ENCODE assay signal across 12 cellular contexts in the genomic region with DNA sequence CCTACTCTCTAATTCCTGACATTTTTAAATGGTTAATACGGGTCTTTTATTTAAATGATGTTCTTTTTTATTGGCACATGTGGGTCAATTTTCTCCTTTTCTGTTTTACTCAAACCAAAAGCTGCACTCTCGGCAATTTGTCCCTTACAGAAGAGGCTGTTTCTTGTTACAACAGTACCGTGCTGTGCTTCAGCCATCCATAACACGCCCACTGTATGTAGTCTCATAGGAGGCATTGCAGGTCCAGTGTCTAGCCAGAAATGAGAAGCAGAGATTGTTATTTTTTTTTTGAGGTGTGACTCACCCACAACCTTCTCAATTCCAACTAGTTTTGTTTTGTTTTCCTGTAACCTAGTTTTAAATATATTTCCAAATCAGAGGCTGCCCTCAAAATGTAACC.
DNase-seq lines count a peak whose midpoint lies in the region; TF ChIP-seq lines count a peak whose summit lies in the region.
"Had no signal": no experiment of that assay in that cellular context is flagged by ENCODE, and none has a peak within 500 bp of the region (broad histone marks: within the 10 kb centered on the region; RNA-seq: fewer than 3 reads in every experiment).

No MANE protein-coding gene starts in this region.

- H3K27me3 ChIP-seq in SK-N-SH (ENCODE audit: insufficient read depth) = no peaks in the 10 kb centered on the region; the same call in 1 of the 2 replicates
- peaks cover 3% of the 10 kb centered on the region for H3K27me3 ChIP-seq in ascending aorta

- 2% methylated on average over 4 of the region's 4 CpGs for WGBS in SK-N-SH (ENCODE audit: low lambda C conversion rate)

- POLR2A ChIA-PET in SK-N-SH (lab: Yijun Ruan, JAX) = no interaction called here

- peak overlapping the region; percentile 43; the same call in 1 of the 2 replicates for H3K4me2 ChIP-seq in SK-N-SH

- no peaks in the 10 kb centered on the region for H4K20me1 ChIP-seq in SK-N-SH (ENCODE audit: insufficient read depth)

- H3K4me1 ChIP-seq in SK-N-SH (ENCODE audit: control insufficient read depth in 1 of 2, insufficient read depth in 2 of 2, low read depth in 1 of 2, low read length in 1 of 2) (peaks cover 0 to 25% of the 10 kb centered on the region in 2 experiments; a peak in 2 of 4 replicates), ascending aorta (no peaks in the 10 kb centered on the region)

- H3K4me3 ChIP-seq in SK-N-SH (ENCODE audit: low read depth in 2 of 2, low read length in 1 of 2) = peak overlapping the region in 1 of 2 experiments; percentile 20; a peak in 1 of 4 replicates
- no peak overlapping the region for H3K4me3 ChIP-seq in fibroblast of villous mesenchyme (ENCODE audit: low read depth, low read length)
- H3K4me3 ChIP-seq in ascending aorta = no peak overlapping the region
- H3K4me3 ChIP-seq: GM12878 had no signal

- TF ChIP-seq CTCF in SK-N-SH (IDR thresholded peaks at IDR 0.05) = no peak
- no peak for TF ChIP-seq CTCF in fibroblast of villous mesenchyme (IDR thresholded peaks at IDR 0.05; ENCODE audit: insufficient read depth, low read depth, low read length)
- TF ChIP-seq CTCF in ascending aorta (IDR thresholded peaks at IDR 0.05) = no peak

- H3K36me3 ChIP-seq in SK-N-SH (replicated peaks in 1 of 2; ENCODE audit: control insufficient read depth in 1 of 2, insufficient read depth in 2 of 2, low read length in 1 of 2) (no peaks in the 10 kb centered on the region), ascending aorta (no peaks in the 10 kb centered on the region)

- H3F3A ChIP-seq in SK-N-SH (replicated peaks; ENCODE audit: insufficient read depth) = no peaks in the 10 kb centered on the region

- intact Hi-C loops in ascending aorta (cut with DNase I) = no loop called here

- H3K27ac ChIP-seq in SK-N-SH (ENCODE audit: low read depth in 2 of 2, low read length in 1 of 2) = no peak overlapping the region
- H3K27ac ChIP-seq in ascending aorta = no peak overlapping the region

- CTCF ChIA-PET in SK-N-SH (lab: Yijun Ruan, JAX) = interaction anchor here (1.2 kb wide), 2 partner anchors 14 to 737 kb away, joined by 5 read pairs; no protein-coding TSS in a partner anchor

- H2AFZ ChIP-seq in SK-N-SH (ENCODE audit: low read depth) = no peak overlapping the region

- TF ChIP-seq EP300 in SK-N-SH (IDR thresholded peaks at IDR 0.05; ENCODE audit: borderline replicate concordance in 1 of 2, low read depth in 1 of 2, low read length in 1 of 2) = no peak

- TF ChIP-seq RAD21 in SK-N-SH (IDR thresholded peaks at IDR 0.05; ENCODE audit: low read length) = no peak

- no peaks in the 10 kb centered on the region for H3K9me2 ChIP-seq in SK-N-SH

- H3K79me2 ChIP-seq in SK-N-SH (ENCODE audit: insufficient read depth) = no peaks in the 10 kb centered on the region

- no peaks in the 10 kb centered on the region for H3K9me3 ChIP-seq in SK-N-SH
- H3K9me3 ChIP-seq in ascending aorta = no peaks in the 10 kb centered on the region

- no peak overlapping the region for H3K9ac ChIP-seq in SK-N-SH

- DNase-seq in EL (peak; percentile 31), SK-N-SH (no peak), fibroblast of villous mesenchyme (ENCODE audit: low read depth) (peak; percentile 72), stromal cell of bone marrow (ENCODE audit: low read depth) (peak; percentile 67), DMS79 (lab: John Stamatoyannopoulos, UW) (no peak), amygdala (lab: John Stamatoyannopoulos, UW) (no peak), NCI-H1694 (lab: John Stamatoyannopoulos, UW) (no peak), ascending aorta (ENCODE audit: low spot score in 2 of 2) (no peak)
- DNase-seq: cerebellar nuclear complex, NCI-H226, nephron progenitor cell had no signal

TF ChIP-seq in SK-N-SH, 30 proteins besides CTCF, POLR2A, EP300 and RAD21:
- TF ChIP-seq, protein P1, sequence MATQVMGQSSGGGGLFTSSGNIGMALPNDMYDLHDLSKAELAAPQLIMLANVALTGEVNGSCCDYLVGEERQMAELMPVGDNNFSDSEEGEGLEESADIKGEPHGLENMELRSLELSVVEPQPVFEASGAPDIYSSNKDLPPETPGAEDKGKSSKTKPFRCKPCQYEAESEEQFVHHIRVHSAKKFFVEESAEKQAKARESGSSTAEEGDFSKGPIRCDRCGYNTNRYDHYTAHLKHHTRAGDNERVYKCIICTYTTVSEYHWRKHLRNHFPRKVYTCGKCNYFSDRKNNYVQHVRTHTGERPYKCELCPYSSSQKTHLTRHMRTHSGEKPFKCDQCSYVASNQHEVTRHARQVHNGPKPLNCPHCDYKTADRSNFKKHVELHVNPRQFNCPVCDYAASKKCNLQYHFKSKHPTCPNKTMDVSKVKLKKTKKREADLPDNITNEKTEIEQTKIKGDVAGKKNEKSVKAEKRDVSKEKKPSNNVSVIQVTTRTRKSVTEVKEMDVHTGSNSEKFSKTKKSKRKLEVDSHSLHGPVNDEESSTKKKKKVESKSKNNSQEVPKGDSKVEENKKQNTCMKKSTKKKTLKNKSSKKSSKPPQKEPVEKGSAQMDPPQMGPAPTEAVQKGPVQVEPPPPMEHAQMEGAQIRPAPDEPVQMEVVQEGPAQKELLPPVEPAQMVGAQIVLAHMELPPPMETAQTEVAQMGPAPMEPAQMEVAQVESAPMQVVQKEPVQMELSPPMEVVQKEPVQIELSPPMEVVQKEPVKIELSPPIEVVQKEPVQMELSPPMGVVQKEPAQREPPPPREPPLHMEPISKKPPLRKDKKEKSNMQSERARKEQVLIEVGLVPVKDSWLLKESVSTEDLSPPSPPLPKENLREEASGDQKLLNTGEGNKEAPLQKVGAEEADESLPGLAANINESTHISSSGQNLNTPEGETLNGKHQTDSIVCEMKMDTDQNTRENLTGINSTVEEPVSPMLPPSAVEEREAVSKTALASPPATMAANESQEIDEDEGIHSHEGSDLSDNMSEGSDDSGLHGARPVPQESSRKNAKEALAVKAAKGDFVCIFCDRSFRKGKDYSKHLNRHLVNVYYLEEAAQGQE (IDR thresholded peaks at IDR 0.05; ENCODE audit: low read depth, low read length) = no peak
- no peak for TF ChIP-seq CHD2 (IDR thresholded peaks at IDR 0.05; ENCODE audit: low read length, partially characterized antibody)
- TF ChIP-seq TCF12 (IDR thresholded peaks at IDR 0.05) = no peak
- no peak for TF ChIP-seq MEF2A (IDR thresholded peaks at IDR 0.05; ENCODE audit: borderline replicate concordance, low read depth)
- TF ChIP-seq NRF1 (IDR thresholded peaks at IDR 0.05; ENCODE audit: low read depth, low read length) = no peak
- TF ChIP-seq, protein P2, sequence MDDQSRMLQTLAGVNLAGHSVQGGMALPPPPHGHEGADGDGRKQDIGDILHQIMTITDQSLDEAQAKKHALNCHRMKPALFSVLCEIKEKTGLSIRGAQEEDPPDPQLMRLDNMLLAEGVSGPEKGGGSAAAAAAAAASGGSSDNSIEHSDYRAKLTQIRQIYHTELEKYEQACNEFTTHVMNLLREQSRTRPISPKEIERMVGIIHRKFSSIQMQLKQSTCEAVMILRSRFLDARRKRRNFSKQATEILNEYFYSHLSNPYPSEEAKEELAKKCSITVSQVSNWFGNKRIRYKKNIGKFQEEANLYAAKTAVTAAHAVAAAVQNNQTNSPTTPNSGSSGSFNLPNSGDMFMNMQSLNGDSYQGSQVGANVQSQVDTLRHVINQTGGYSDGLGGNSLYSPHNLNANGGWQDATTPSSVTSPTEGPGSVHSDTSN (IDR thresholded peaks at IDR 0.05) = no peak
- TF ChIP-seq GABPA (IDR thresholded peaks at IDR 0.05; ENCODE audit: low read depth) = no peak
- TF ChIP-seq FOXM1 (IDR thresholded peaks at IDR 0.05; ENCODE audit: low read depth) = no peak
- TF ChIP-seq, protein P3, sequence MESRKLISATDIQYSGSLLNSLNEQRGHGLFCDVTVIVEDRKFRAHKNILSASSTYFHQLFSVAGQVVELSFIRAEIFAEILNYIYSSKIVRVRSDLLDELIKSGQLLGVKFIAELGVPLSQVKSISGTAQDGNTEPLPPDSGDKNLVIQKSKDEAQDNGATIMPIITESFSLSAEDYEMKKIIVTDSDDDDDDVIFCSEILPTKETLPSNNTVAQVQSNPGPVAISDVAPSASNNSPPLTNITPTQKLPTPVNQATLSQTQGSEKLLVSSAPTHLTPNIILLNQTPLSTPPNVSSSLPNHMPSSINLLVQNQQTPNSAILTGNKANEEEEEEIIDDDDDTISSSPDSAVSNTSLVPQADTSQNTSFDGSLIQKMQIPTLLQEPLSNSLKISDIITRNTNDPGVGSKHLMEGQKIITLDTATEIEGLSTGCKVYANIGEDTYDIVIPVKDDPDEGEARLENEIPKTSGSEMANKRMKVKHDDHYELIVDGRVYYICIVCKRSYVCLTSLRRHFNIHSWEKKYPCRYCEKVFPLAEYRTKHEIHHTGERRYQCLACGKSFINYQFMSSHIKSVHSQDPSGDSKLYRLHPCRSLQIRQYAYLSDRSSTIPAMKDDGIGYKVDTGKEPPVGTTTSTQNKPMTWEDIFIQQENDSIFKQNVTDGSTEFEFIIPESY (IDR thresholded peaks at IDR 0.05; ENCODE audit: borderline replicate concordance, low read depth) = no peak
- no peak for TF ChIP-seq POLR2AphosphoS5 (IDR thresholded peaks at IDR 0.05; ENCODE audit: low read depth, low read length)
- no peak for TF ChIP-seq MXI1 (IDR thresholded peaks at IDR 0.05; ENCODE audit: low read depth, low read length)
- TF ChIP-seq SIN3A (IDR thresholded peaks at IDR 0.05; ENCODE audit: borderline replicate concordance, low read depth, low read length) = no peak
- TF ChIP-seq RCOR1 (IDR thresholded peaks at IDR 0.05; ENCODE audit: low read length) = no peak
- TF ChIP-seq EZH2phosphoT487 (IDR thresholded peaks at IDR 0.05; ENCODE audit: borderline replicate concordance, low read depth) = no peak
- TF ChIP-seq, protein P4, sequence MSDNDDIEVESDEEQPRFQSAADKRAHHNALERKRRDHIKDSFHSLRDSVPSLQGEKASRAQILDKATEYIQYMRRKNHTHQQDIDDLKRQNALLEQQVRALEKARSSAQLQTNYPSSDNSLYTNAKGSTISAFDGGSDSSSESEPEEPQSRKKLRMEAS (IDR thresholded peaks at IDR 0.05; ENCODE audit: low read depth) = no peak
- TF ChIP-seq, protein P5, sequence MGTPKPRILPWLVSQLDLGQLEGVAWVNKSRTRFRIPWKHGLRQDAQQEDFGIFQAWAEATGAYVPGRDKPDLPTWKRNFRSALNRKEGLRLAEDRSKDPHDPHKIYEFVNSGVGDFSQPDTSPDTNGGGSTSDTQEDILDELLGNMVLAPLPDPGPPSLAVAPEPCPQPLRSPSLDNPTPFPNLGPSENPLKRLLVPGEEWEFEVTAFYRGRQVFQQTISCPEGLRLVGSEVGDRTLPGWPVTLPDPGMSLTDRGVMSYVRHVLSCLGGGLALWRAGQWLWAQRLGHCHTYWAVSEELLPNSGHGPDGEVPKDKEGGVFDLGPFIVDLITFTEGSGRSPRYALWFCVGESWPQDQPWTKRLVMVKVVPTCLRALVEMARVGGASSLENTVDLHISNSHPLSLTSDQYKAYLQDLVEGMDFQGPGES (IDR thresholded peaks at IDR 0.05; ENCODE audit: low read depth, low read length) = no peak
- TF ChIP-seq RXRA (IDR thresholded peaks at IDR 0.05; ENCODE audit: borderline replicate concordance, low read depth) = no peak
- TF ChIP-seq YY1 (IDR thresholded peaks at IDR 0.05; ENCODE audit: low read depth) = no peak

Comparison
In these comparisons a context has a peak if more than half of its experiments do, and no peak if none do; other contexts are left out.
1. DNase-seq: peak in EL (single experiment), fibroblast of villous mesenchyme (single experiment) and stromal cell of bone marrow (single experiment); none in SK-N-SH (single experiment), DMS79 (single experiment), amygdala (0 of 56), NCI-H1694 (single experiment) and ascending aorta (0 of 2).